Comparison of ENCODE assay signal across 11 cellular contexts in the genomic region with DNA sequence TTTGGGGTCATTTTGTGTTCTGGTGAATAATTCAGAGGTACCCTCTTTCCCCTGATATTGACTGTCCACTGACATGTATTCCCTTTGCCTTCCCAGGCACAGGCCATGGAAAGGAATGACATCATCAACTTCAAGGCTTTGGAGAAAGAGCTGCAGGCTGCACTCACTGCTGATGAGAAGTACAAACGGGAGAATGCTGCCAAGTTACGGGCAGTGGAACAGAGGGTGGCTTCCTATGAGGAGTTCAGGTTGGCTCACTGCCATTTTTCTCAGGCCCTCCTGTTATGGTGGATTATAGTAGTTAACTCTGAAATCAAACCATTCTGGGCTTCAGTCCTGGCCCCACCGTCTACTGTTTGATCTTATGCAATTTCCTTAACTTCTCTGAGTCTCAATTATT. TPM values are rescaled to one million over a fixed set of nuclear protein-coding genes. Genes with fewer than 3 reads are reported as not detected.
DNase-seq lines count a peak whose midpoint lies in the region; ATAC-seq, FAIRE-seq and TF ChIP-seq lines count a peak whose summit lies in the region.
"Had no signal": no experiment of that assay in that cellular context is flagged by ENCODE, and none has a peak within 500 bp of the region (broad histone marks: within the 10 kb centered on the region; RNA-seq: fewer than 3 reads in every experiment).

No MANE protein-coding gene starts in this region.

- H3K79me2 ChIP-seq in GM12878 (ENCODE audit: control insufficient read depth, insufficient read depth, low read length) = peaks cover 28% of the 10 kb centered on the region

- H3K4me1 ChIP-seq in BE2C (peaks cover 4% of the 10 kb centered on the region), GM12878 (ENCODE audit: control insufficient read depth, insufficient read depth, low read length) (peaks cover 3% of the 10 kb centered on the region; the same call in 1 of the 2 replicates)

- no TSS peak for BruUV-seq in GM12878 (replicated peaks; lab: Mats Ljungman, UMichigan)

- ATAC-seq in GM12878 (no peak), GM21717 (IDR thresholded peaks at IDR 0.05; ENCODE audit: unreplicated experiment) (no peak)
- ATAC-seq in naive thymus-derived CD8-positive, alpha-beta T cell = no peak
- ATAC-seq: Panc1 had no signal

- SMC1A ChIA-PET in GM12878 (lab: Charles Lee; ENCODE audit: uncharacterized antibody, unreplicated experiment) = interaction anchor here (0.8 kb wide), 1 partner anchor 23 kb away, joined by 3 read pairs; no protein-coding TSS in a partner anchor

- no peak for TF ChIP-seq RAD21 in GM12878 (IDR thresholded peaks at IDR 0.05; ENCODE audit: insufficient read depth, low read depth, low read length)

- DNase-seq in BE2C (peak; percentile 49), NCI-H2029 (lab: John Stamatoyannopoulos, UW) (peak; percentile 38), GM12878 (ENCODE audit: low read depth, low spot score) (no peak), lung microvascular endothelial cell (ENCODE audit: low read depth in 2 of 2) (peak; percentile 79 to 96), SW480 (ENCODE audit: low spot score) (no peak)
- DNase-seq in naive thymus-derived CD8-positive, alpha-beta T cell = no peak
- DNase-seq in activated effector memory CD4-positive, alpha-beta T cell treated with Interleukin-2 at 50 U/mL for 16 hours = no peak
- DNase-seq: left ventricle myocardium inferior had no signal

- no peaks in the 10 kb centered on the region for H3K9me3 Mint-ChIP-seq in naive thymus-derived CD8-positive, alpha-beta T cell
- H3K9me3 Mint-ChIP-seq: activated naive CD4-positive, alpha-beta T cell treated with anti-CD3 and anti-CD28 coated beads, Interleukin-2, amount 50 U/mL, for 24 hours had no signal

- peaks cover 0 to 7% (median 2%) of the 10 kb centered on the region in 3 donors for H3K36me3 Mint-ChIP-seq in naive thymus-derived CD8-positive, alpha-beta T cell

- RAD21 ChIA-PET in GM12878 (lab: Charles Lee; ENCODE audit: unreplicated experiment) = interaction anchor here (1.1 to 1.5 kb wide), 3 partner anchors 13 to 120 kb away, joined by 3 read pairs; no protein-coding TSS in a partner anchor

- H3K9me3 ChIP-seq in BE2C (no peaks in the 10 kb centered on the region), GM12878 (replicated peaks; ENCODE audit: control insufficient read depth, insufficient read depth, low read length) (no peaks in the 10 kb centered on the region)
- H3K9me3 ChIP-seq: left ventricle myocardium inferior had no signal

- 26% methylated on average over 3 of the region's 3 CpGs for WGBS in GM12878 (ENCODE audit: insufficient coverage, insufficient replicate concordance, low lambda C conversion rate, missing lambda C conversion rate)

- no peak for FAIRE-seq in GM12878 (lab: Jason Lieb, UNC)

- POLR2A ChIA-PET in GM12878 (lab: Charles Lee) = interaction anchor here (0.6 kb wide), 1 partner anchor 17 kb away, joined by 4 read pairs; no protein-coding TSS in a partner anchor
- POLR2A ChIA-PET in naive thymus-derived CD8-positive, alpha-beta T cell (lab: Charles Lee) = interaction anchor here (2.6 to 3.5 kb wide), 2 partner anchors 125 to 149 kb away, joined by 9 to 12 read pairs; no protein-coding TSS in a partner anchor

- TF ChIP-seq EP300 in GM12878 (IDR thresholded peaks at IDR 0.05; ENCODE audit: borderline replicate concordance in 1 of 2, control insufficient read depth in 1 of 2, low read depth in 2 of 2, low read length in 2 of 2) = no peak

- no peak overlapping the region for H3K27ac ChIP-seq in GM12878 (ENCODE audit: control insufficient read depth, insufficient read depth)
- H3K27ac ChIP-seq: left ventricle myocardium inferior had no signal

- H3K4me1 Mint-ChIP-seq in naive thymus-derived CD8-positive, alpha-beta T cell = peaks cover 6 to 29% (median 28%) of the 10 kb centered on the region in 4 donors

- H2AFZ ChIP-seq in GM12878 (ENCODE audit: control insufficient read depth, low read depth, low read length) = no peak overlapping the region

- H3K4me3 ChIP-seq in BE2C (ENCODE audit: low read depth, low read length) = no peak overlapping the region
- H3K4me3 ChIP-seq in GM12878 = no peak overlapping the region

- H3K4me3 Mint-ChIP-seq in naive thymus-derived CD8-positive, alpha-beta T cell = peak overlapping the region in 4 of 10 donors; percentile 2 to 95 (median 16)

- TF ChIP-seq CTCF in BE2C (IDR thresholded peaks at IDR 0.05; ENCODE audit: low read depth, low read length) = no peak
- TF ChIP-seq CTCF in GM12878 (IDR thresholded peaks at IDR 0.05 in 2 of 3, conservative IDR thresholded peaks at IDR 0.05 in 1 of 3; ENCODE audit: control insufficient read depth in 2 of 3, extremely low read depth in 1 of 3, insufficient read depth in 1 of 3, low read depth in 3 of 3, low read length in 3 of 3) = no peak

- intact Hi-C loops in GM12878 (cut with micrococcal nuclease; ENCODE audit: unreplicated experiment) = no loop called here

- CTCF ChIA-PET in GM12878 (lab: Yijun Ruan, JAX) = interaction anchor here (0.7 to 2.6 kb wide), 2 partner anchors 199 to 234 kb away, joined by 3 to 8 read pairs; a partner anchor contains a TSS

- peak overlapping the region in 4 of 10 donors; percentile 18 to 100 (median 70) for H3K27ac Mint-ChIP-seq in naive thymus-derived CD8-positive, alpha-beta T cell

- in situ Hi-C loops in GM12878 (cut with MboI) = no loop called here

- H4K20me1 ChIP-seq in GM12878 (ENCODE audit: control insufficient read depth, insufficient read depth) = no peaks in the 10 kb centered on the region

- H3K36me3 ChIP-seq in BE2C (peaks cover 7% of the 10 kb centered on the region), GM12878 (ENCODE audit: control insufficient read depth in 2 of 2, insufficient read depth in 2 of 2, low read length in 1 of 2) (no peaks in the 10 kb centered on the region)

- H3K9ac ChIP-seq in GM12878 (ENCODE audit: control insufficient read depth, insufficient read depth, low read length) = no peak overlapping the region

- peaks cover 0 to 13% (median 0%) of the 10 kb centered on the region in 5 donors for H3K27me3 Mint-ChIP-seq in naive thymus-derived CD8-positive, alpha-beta T cell
- H3K27me3 Mint-ChIP-seq: activated naive CD4-positive, alpha-beta T cell treated with anti-CD3 and anti-CD28 coated beads, Interleukin-2, amount 50 U/mL, for 24 hours had no signal

- H3K27me3 ChIP-seq in BE2C (no peaks in the 10 kb centered on the region), GM12878 (replicated peaks in 1 of 2; ENCODE audit: control insufficient read depth in 2 of 2, insufficient read depth in 2 of 2, low read length in 1 of 2) (no peaks in the 10 kb centered on the region)

- H3K4me2 ChIP-seq in GM12878 (ENCODE audit: control insufficient read depth, insufficient read depth) = no peak overlapping the region

- TF ChIP-seq POLR2A in GM12878 (IDR thresholded peaks at IDR 0.05; ENCODE audit: low read depth, low read length) = no peak

RNA-seq across cellular contexts. Expression of a gene that starts 1.6 kb away (rescaled TPM):
- 225 TPM for polyA plus RNA-seq in BE2C (2012; ENCODE audit: insufficient read depth, insufficient read length, low read depth)
- total RNA-seq in GM12878 (2013; cell fraction: nucleolus; rRNA removed) = 345 and 489 TPM in 2 replicates
- 92.0 and 98.1 TPM in 2 replicates for total RNA-seq in GM12878 (2014; rRNA removed)
- 115 and 124 TPM in 2 replicates for total RNA-seq in GM12878 (2014; rRNA removed; fragmentation: Illumina TruSeq; extraction: Trizol)
- 154 and 159 TPM in 2 replicates for total RNA-seq in GM12878 (2021)
- polyA plus RNA-seq in GM12878 (2011; ENCODE audit: low read depth) = 56.9 TPM
- 198 and 251 TPM in 2 replicates for polyA plus RNA-seq in GM12878 (2011; rRNA removed)
- polyA plus RNA-seq in GM12878 (2011; cell fraction: cytosol; rRNA removed) = 175 and 183 TPM in 2 replicates
- 184 and 284 TPM in 2 replicates for polyA plus RNA-seq in GM12878 (2011; cell fraction: nucleus; rRNA removed)
- polyA plus RNA-seq in GM12878 (2012) = 59.0 and 69.5 TPM in 2 replicates
- polyA plus RNA-seq in GM12878 (2014; fragmentation: Illumina TruSeq; extraction: Trizol) = 128 and 156 TPM in 2 replicates
- 10 to 100 TPM; 33.0 to 39.4 TPM for polyA plus RNA-seq in GM12878 (2014; fragmentation: Nextera tagmentation; extraction: Ambion mirVana)
- 114 and 115 TPM in 2 replicates for polyA plus RNA-seq in GM12878 (2014; rRNA removed)
- 100 to 1,000 TPM; 157 to 173 TPM for polyA plus RNA-seq in GM12878 (2016; fragmentation: Nextera tagmentation; extraction: Ambion mirVana)
- polyA minus RNA-seq in GM12878 (2011; rRNA and poly(A)+ RNA removed) = 313 and 326 TPM in 2 replicates
- 54.5 and 63.2 TPM in 2 replicates for polyA minus RNA-seq in GM12878 (2011; cell fraction: cytosol; rRNA and poly(A)+ RNA removed)
- polyA minus RNA-seq in GM12878 (2011; cell fraction: nucleus; rRNA and poly(A)+ RNA removed) = 75.6 and 112 TPM in 2 replicates
- 116 and 136 TPM in 2 replicates for total RNA-seq in lung microvascular endothelial cell
- 100 to 1,000 TPM; 101 to 113 TPM for total RNA-seq in naive thymus-derived CD8-positive, alpha-beta T cell
- polyA plus RNA-seq in naive thymus-derived CD8-positive, alpha-beta T cell = 10 to 100 TPM; 57.0 to 79.0 (median 68.3) TPM

RNA-seq across cellular contexts. Expression of a gene that starts 14.4 kb away (rescaled TPM):
- 17.7 TPM for polyA plus RNA-seq in BE2C (2012; ENCODE audit: insufficient read depth, insufficient read length, low read depth)
- not detected in 2 replicates for total RNA-seq in GM12878 (2013; cell fraction: nucleolus; rRNA removed)
- total RNA-seq in GM12878 (2014; rRNA removed) (not detected in 2 replicates), GM12878 (2014; rRNA removed; fragmentation: Illumina TruSeq; extraction: Trizol) (not detected in 2 replicates), GM12878 (2021) (not detected in 2 replicates), lung microvascular endothelial cell (not detected in 2 replicates)
- polyA plus RNA-seq in GM12878 (2011; ENCODE audit: low read depth) = not detected
- polyA plus RNA-seq in GM12878 (2011; rRNA removed) (not detected in 2 replicates), GM12878 (2014; fragmentation: Illumina TruSeq; extraction: Trizol) (not detected in 2 replicates), GM12878 (2014; fragmentation: Nextera tagmentation; extraction: Ambion mirVana) (under 1 TPM in 1 of 2 experiments, not detected in 1; 0.04 TPM), GM12878 (2014; rRNA removed) (not detected in 2 replicates), GM12878 (2016; fragmentation: Nextera tagmentation; extraction: Ambion mirVana) (under 1 TPM in 1 of 2 experiments, not detected in 1; 0.25 TPM)
- polyA plus RNA-seq in GM12878 (2011; cell fraction: cytosol; rRNA removed) = not detected in 2 replicates
- polyA plus RNA-seq in GM12878 (2011; cell fraction: nucleus; rRNA removed) = 0.25 TPM in 1 of 2 replicates, not detected in the other
- polyA plus RNA-seq in GM12878 (2012) = 0.04 TPM in 1 of 2 replicates, not detected in the other
- not detected in 2 replicates for polyA minus RNA-seq in GM12878 (2011; rRNA and poly(A)+ RNA removed)
- not detected in 2 replicates for polyA minus RNA-seq in GM12878 (2011; cell fraction: cytosol; rRNA and poly(A)+ RNA removed)
- not detected in 2 replicates for polyA minus RNA-seq in GM12878 (2011; cell fraction: nucleus; rRNA and poly(A)+ RNA removed)
- not detected for total RNA-seq in naive thymus-derived CD8-positive, alpha-beta T cell
- polyA plus RNA-seq in naive thymus-derived CD8-positive, alpha-beta T cell = under 1 TPM in 2 of 3 donors, not detected in 1; 0.06 to 0.24 TPM

RNA-seq across cellular contexts. Expression of a gene that starts 46.7 kb away (rescaled TPM):
- polyA plus RNA-seq in BE2C (2012; ENCODE audit: insufficient read depth, insufficient read length, low read depth) = 13.3 TPM
- total RNA-seq in GM12878 (2013; cell fraction: nucleolus; rRNA removed) = 15.4 and 21.6 TPM in 2 replicates
- total RNA-seq in GM12878 (2014; rRNA removed) = 10.6 and 12.0 TPM in 2 replicates
- total RNA-seq in GM12878 (2014; rRNA removed; fragmentation: Illumina TruSeq; extraction: Trizol) = 9.2 and 10.3 TPM in 2 replicates
- 39.4 and 44.4 TPM in 2 replicates for total RNA-seq in GM12878 (2021)
- 5.8 TPM for polyA plus RNA-seq in GM12878 (2011; ENCODE audit: low read depth)
- polyA plus RNA-seq in GM12878 (2011; rRNA removed) = 14.2 and 28.6 TPM in 2 replicates
- 26.3 and 33.9 TPM in 2 replicates for polyA plus RNA-seq in GM12878 (2011; cell fraction: cytosol; rRNA removed)
- 116 and 176 TPM in 2 replicates for polyA plus RNA-seq in GM12878 (2011; cell fraction: nucleus; rRNA removed)
- 10.5 and 11.3 TPM in 2 replicates for polyA plus RNA-seq in GM12878 (2012)
- 11.9 and 22.0 TPM in 2 replicates for polyA plus RNA-seq in GM12878 (2014; fragmentation: Illumina TruSeq; extraction: Trizol)
- 1 to 10 TPM; 2.8 to 3.1 TPM for polyA plus RNA-seq in GM12878 (2014; fragmentation: Nextera tagmentation; extraction: Ambion mirVana)
- polyA plus RNA-seq in GM12878 (2014; rRNA removed) = 44.7 and 46.2 TPM in 2 replicates
- polyA plus RNA-seq in GM12878 (2016; fragmentation: Nextera tagmentation; extraction: Ambion mirVana) = 10 to 100 TPM; 20.4 to 20.5 TPM
- 27.9 and 34.2 TPM in 2 replicates for polyA minus RNA-seq in GM12878 (2011; rRNA and poly(A)+ RNA removed)
- 16.8 and 18.3 TPM in 2 replicates for polyA minus RNA-seq in GM12878 (2011; cell fraction: cytosol; rRNA and poly(A)+ RNA removed)
- 28.7 and 55.6 TPM in 2 replicates for polyA minus RNA-seq in GM12878 (2011; cell fraction: nucleus; rRNA and poly(A)+ RNA removed)
- 0.60 and 1.3 TPM in 2 replicates for total RNA-seq in lung microvascular endothelial cell
- not detected for total RNA-seq in naive thymus-derived CD8-positive, alpha-beta T cell
- polyA plus RNA-seq in naive thymus-derived CD8-positive, alpha-beta T cell = not detected

RNA-seq across cellular contexts. Expression of a gene that starts 53.2 kb away (rescaled TPM):
- 1.2 TPM for polyA plus RNA-seq in BE2C (2012; ENCODE audit: insufficient read depth, insufficient read length, low read depth)
- total RNA-seq in GM12878 (2013; cell fraction: nucleolus; rRNA removed) = not detected in 2 replicates
- not detected in 2 replicates for total RNA-seq in GM12878 (2014; rRNA removed)
- not detected in 2 replicates for total RNA-seq in GM12878 (2014; rRNA removed; fragmentation: Illumina TruSeq; extraction: Trizol)
- not detected in 2 replicates for total RNA-seq in GM12878 (2021)
- not detected for polyA plus RNA-seq in GM12878 (2011; ENCODE audit: low read depth)
- not detected in 2 replicates for polyA plus RNA-seq in GM12878 (2011; rRNA removed)
- polyA plus RNA-seq in GM12878 (2011; cell fraction: cytosol; rRNA removed) = not detected in 2 replicates
- not detected in 2 replicates for polyA plus RNA-seq in GM12878 (2011; cell fraction: nucleus; rRNA removed)
- polyA plus RNA-seq in GM12878 (2012) = not detected in 2 replicates
- not detected in 2 replicates for polyA plus RNA-seq in GM12878 (2014; fragmentation: Illumina TruSeq; extraction: Trizol)
- not detected for polyA plus RNA-seq in GM12878 (2014; fragmentation: Nextera tagmentation; extraction: Ambion mirVana)
- polyA plus RNA-seq in GM12878 (2014; rRNA removed) = not detected in 2 replicates
- polyA plus RNA-seq in GM12878 (2016; fragmentation: Nextera tagmentation; extraction: Ambion mirVana) = 1 to 10 TPM in 1 of 2 experiments, not detected in 1; 1.0 TPM
- not detected in 2 replicates for polyA minus RNA-seq in GM12878 (2011; rRNA and poly(A)+ RNA removed)
- not detected in 2 replicates for polyA minus RNA-seq in GM12878 (2011; cell fraction: cytosol; rRNA and poly(A)+ RNA removed)
- polyA minus RNA-seq in GM12878 (2011; cell fraction: nucleus; rRNA and poly(A)+ RNA removed) = not detected in 2 replicates
- not detected in 2 replicates for total RNA-seq in lung microvascular endothelial cell
- not detected for total RNA-seq in naive thymus-derived CD8-positive, alpha-beta T cell
- polyA plus RNA-seq in naive thymus-derived CD8-positive, alpha-beta T cell = under 1 TPM in 2 of 3 donors, not detected in 1; 0.35 to 0.75 TPM

Comparison
In these comparisons a context has a peak if more than half of its experiments do, and no peak if none do; other contexts are left out.
1. DNase-seq: peak in BE2C (single experiment), NCI-H2029 (single experiment) and lung microvascular endothelial cell (2 of 2); none in GM12878 (single experiment), SW480 (single experiment), naive thymus-derived CD8-positive, alpha-beta T cell (0 of 10) and activated effector memory CD4-positive, alpha-beta T cell treated with Interleukin-2 at 50 U/mL for 16 hours (single experiment).